25 cellular contexts compared by ENCODE assay signal in genomic region chr3:133994166-133994910, GRCh38.
"Had no signal": no experiment of that assay in that cellular context is flagged by ENCODE, and none has a peak within 500 bp of the region (broad histone marks: within the 10 kb centered on the region; RNA-seq: fewer than 3 reads in every experiment).

No MANE protein-coding gene starts in this region.

- H3K27ac Mint-ChIP-seq: memory B cell; nephron; stimulated activated naive B cell treated with anti-CD40 and anti-IgM and Interleukin-4, amounts not matched to agents 10 μg/mL and 1 μg/mL and 100 μg/mL, for 72 hours; stimulated activated naive CD8-positive, alpha-beta T cell treated with anti-CD3 and anti-CD28 coated beads, Interleukin-15, amount 100 ng/mL, for 72 hours had no signal

- ATAC-seq: gastrocnemius medialis; heart right ventricle; left lung; lower lobe of right lung; psoas muscle; sciatic nerve; stimulated activated naive B cell treated with anti-CD40 and anti-IgM and Interleukin-4, amounts not matched to agents 10 μg/mL and 1 μg/mL and 100 μg/mL, for 72 hours; stimulated activated naive CD8-positive, alpha-beta T cell treated with anti-CD3 and anti-CD28 coated beads, Interleukin-15, amount 100 ng/mL, for 72 hours had no signal

- H3K36me3 Mint-ChIP-seq: memory B cell; naive B cell; stimulated activated naive B cell treated with anti-CD40 and anti-IgM and Interleukin-4, amounts not matched to agents 10 μg/mL and 1 μg/mL and 100 μg/mL, for 72 hours had no signal

- DNase-seq: cortex of kidney; effector CD8-positive, alpha-beta T cell; gastrocnemius medialis; heart right ventricle; hypothalamus; left lung; lower lobe of right lung; naive B cell; psoas muscle; retina; stimulated activated CD4-positive, alpha-beta T cell treated with anti-CD3 and anti-CD28 coated beads, Interleukin-2, amount 100 ng/mL, for 24 hours; stimulated activated CD4-positive, alpha-beta T cell treated with anti-CD3 and anti-CD28 coated beads, Interleukin-4, amount 100 ng/mL, for 4 hours; stimulated activated naive B cell treated with anti-CD40 and anti-IgM and Interleukin-4, amounts not matched to agents 10 μg/mL and 1 μg/mL and 100 μg/mL, for 72 hours; stimulated activated naive CD8-positive, alpha-beta T cell treated with anti-CD3 and anti-CD28 coated beads, Interleukin-15, amount 100 ng/mL, for 72 hours; testis had no signal

- H3K4me1 ChIP-seq: psoas muscle had no signal

- FAIRE-seq: islet of Langerhans had no signal

- H3K27me3 ChIP-seq: dorsolateral prefrontal cortex, esophagus muscularis mucosa, gastrocnemius medialis, left lung, neutrophil, testis, tibial nerve had no signal

- H3K4me1 Mint-ChIP-seq: memory B cell; naive B cell; stimulated activated naive B cell treated with anti-CD40 and anti-IgM and Interleukin-4, amounts not matched to agents 10 μg/mL and 1 μg/mL and 100 μg/mL, for 72 hours; stimulated activated naive CD8-positive, alpha-beta T cell treated with anti-CD3 and anti-CD28 coated beads, Interleukin-15, amount 100 ng/mL, for 72 hours had no signal

- H3K36me3 ChIP-seq: esophagus muscularis mucosa, gastrocnemius medialis, heart right ventricle, left lung, lower lobe of right lung, neutrophil, tibial nerve had no signal

- H3K27ac ChIP-seq: dorsolateral prefrontal cortex, epithelial cell of prostate, esophagus muscularis mucosa, gastrocnemius medialis, heart right ventricle, left lung, lower lobe of right lung, neutrophil, psoas muscle, skin epidermis, testis, tibial nerve had no signal

- H3K9me3 Mint-ChIP-seq: memory B cell; naive B cell; nephron; stimulated activated naive B cell treated with anti-CD40 and anti-IgM and Interleukin-4, amounts not matched to agents 10 μg/mL and 1 μg/mL and 100 μg/mL, for 72 hours; stimulated activated naive CD8-positive, alpha-beta T cell treated with anti-CD3 and anti-CD28 coated beads, Interleukin-15, amount 100 ng/mL, for 72 hours had no signal

- H3K4me3 ChIP-seq: dorsolateral prefrontal cortex, esophagus muscularis mucosa, gastrocnemius medialis, heart right ventricle, left lung, lower lobe of right lung, psoas muscle, skin epidermis, testis, tibial nerve had no signal

- H3K4me3 Mint-ChIP-seq: memory B cell; nephron; stimulated activated naive B cell treated with anti-CD40 and anti-IgM and Interleukin-4, amounts not matched to agents 10 μg/mL and 1 μg/mL and 100 μg/mL, for 72 hours; stimulated activated naive CD8-positive, alpha-beta T cell treated with anti-CD3 and anti-CD28 coated beads, Interleukin-15, amount 100 ng/mL, for 72 hours had no signal

- H3K9me3 ChIP-seq: esophagus muscularis mucosa, gastrocnemius medialis, heart right ventricle, left lung, lower lobe of right lung, neutrophil, psoas muscle, testis, tibial nerve had no signal
